ENCODE assay signal across 16 cellular contexts in genomic region chr6:48979806-48980205, GRCh38.
A peak's percentile ranks its signal among the peaks of the same experiment; 100 is the strongest.
DNase-seq lines count a peak whose midpoint lies in the region; ATAC-seq and TF ChIP-seq lines count a peak whose summit lies in the region.
"Had no signal": no experiment of that assay in that cellular context is flagged by ENCODE, and none has a peak within 500 bp of the region (broad histone marks: within the 10 kb centered on the region; RNA-seq: fewer than 3 reads in every experiment).

No MANE protein-coding gene starts in this region.

- H2BK15ac ChIP-seq in IMR-90 (ENCODE audit: low read depth, low read length) (no peak overlapping the region), mesendoderm (replicated peaks; ENCODE audit: low read depth) (no peak overlapping the region)

- H2AK5ac ChIP-seq in IMR-90 (ENCODE audit: low read depth, low read length) = no peak overlapping the region
- H2AK5ac ChIP-seq in mesendoderm (ENCODE audit: low read length) = no peak overlapping the region
- H2AK5ac ChIP-seq in trophoblast cell (ENCODE audit: low read length) = no peak overlapping the region

- H2BK5ac ChIP-seq in IMR-90 (ENCODE audit: low read depth, low read length, poor library complexity, severe bottlenecking) = no peak overlapping the region
- no peak overlapping the region for H2BK5ac ChIP-seq in mesendoderm (ENCODE audit: low read length)
- no peak overlapping the region for H2BK5ac ChIP-seq in trophoblast cell (ENCODE audit: low read depth, low read length, poor library complexity)

- H3K14ac ChIP-seq in IMR-90 (replicated peaks; ENCODE audit: low read depth, low read length) (no peak overlapping the region), trophoblast cell (ENCODE audit: low read length) (no peak overlapping the region)

- no peak overlapping the region for H2AK9ac ChIP-seq in IMR-90 (replicated peaks; ENCODE audit: low read depth, low read length, poor library complexity)

- H3K27me3 ChIP-seq in IMR-90 (ENCODE audit: control insufficient read depth, insufficient read depth, low read length) (no peaks in the 10 kb centered on the region), mesendoderm (ENCODE audit: insufficient read depth, low read length, poor library complexity) (no peaks in the 10 kb centered on the region), trophoblast cell (ENCODE audit: insufficient read depth, low read length) (no peaks in the 10 kb centered on the region)
- H3K27me3 ChIP-seq: BE2C, BLaER1 had no signal

- TF ChIP-seq RAD21 in IMR-90 (IDR thresholded peaks at IDR 0.05; ENCODE audit: low read length) = no peak

- H3K27ac ChIP-seq in IMR-90 (ENCODE audit: insufficient read depth, low read length) (no peak overlapping the region), mesendoderm (ENCODE audit: low read depth, low read length) (no peak overlapping the region), trophoblast cell (ENCODE audit: low read depth, low read length) (no peak overlapping the region)
- H3K27ac ChIP-seq: 22Rv1, A549, BLaER1 had no signal

- H2AFZ ChIP-seq in IMR-90 (replicated peaks; ENCODE audit: low read length, poor library complexity) (no peak overlapping the region), trophoblast cell (ENCODE audit: insufficient read depth, low read length, poor library complexity) (peak overlapping the region; percentile 10)

- H3K9ac ChIP-seq in IMR-90 (ENCODE audit: low read depth, low read length) (no peak overlapping the region), mesendoderm (ENCODE audit: low read length) (no peak overlapping the region), trophoblast cell (ENCODE audit: low read length) (no peak overlapping the region)
- H3K9ac ChIP-seq: BLaER1 had no signal

- H2BK12ac ChIP-seq in trophoblast cell (ENCODE audit: low read length) = no peak overlapping the region

- 0 out of 2 replicates have a peak overlapping the region, but pooled peaks have one; percentile 9 for H2BK20ac ChIP-seq in IMR-90 (ENCODE audit: low read depth, low read length)

- dilution Hi-C loops in IMR-90 (cut with HindIII; ENCODE audit: low sequenced_read_pairs, unreplicated experiment) = no loop called here

- 100% methylated on average over 1 of the region's 2 CpGs; no CpG with 5 or more reads in 1 of the 2 experiments for WGBS in IMR-90 (ENCODE audit: extremely low coverage in 2 of 2, insufficient read length in 1 of 2), 2 experiments
- WGBS in mesendoderm (ENCODE audit: extremely low coverage, insufficient coverage, low lambda C conversion rate) = no CpG with 5 or more reads among the region's 2 CpGs
- WGBS in trophoblast cell (ENCODE audit: extremely low coverage, insufficient coverage, insufficient read length) = no CpG with 5 or more reads among the region's 2 CpGs

- H3K9me3 ChIP-seq in IMR-90 (ENCODE audit: control insufficient read depth, insufficient read depth, low read length) (no peaks in the 10 kb centered on the region), trophoblast cell (ENCODE audit: insufficient read depth, low read depth, low read length) (peaks cover 5% of the 10 kb centered on the region)
- H3K9me3 ChIP-seq: A549, BE2C, Caco-2 had no signal

- H3K4me2 ChIP-seq in IMR-90 (ENCODE audit: low read depth, low read length) (no peak overlapping the region), mesendoderm (ENCODE audit: low read length) (no peak overlapping the region), trophoblast cell (ENCODE audit: low read length) (no peak overlapping the region)
- H3K4me2 ChIP-seq: A549, BLaER1 had no signal

- H3K9me1 ChIP-seq in IMR-90 (ENCODE audit: insufficient read depth, low read length) = no peaks in the 10 kb centered on the region

- H4K20me1 ChIP-seq in IMR-90 (ENCODE audit: insufficient read depth, low read length) = no peaks in the 10 kb centered on the region
- H4K20me1 ChIP-seq: BLaER1 had no signal

- H4K91ac ChIP-seq in IMR-90 (ENCODE audit: insufficient read depth, low read depth, low read length) (no peak overlapping the region), trophoblast cell (ENCODE audit: low read depth, low read length) (no peak overlapping the region)

- no peak for TF ChIP-seq CTCF in IMR-90 (conservative IDR thresholded peaks at IDR 0.05; ENCODE audit: low read depth, low read length)

- in situ Hi-C loops in IMR-90 (cut with MboI; ENCODE audit: low sequenced_read_pairs) = no loop called here

- no peak for ATAC-seq in IMR-90 (ENCODE audit: low read depth)
- ATAC-seq: A549 had no signal

- H3K4me3 ChIP-seq in IMR-90 (ENCODE audit: insufficient read depth, low read depth, low read length) = no peak overlapping the region
- H3K4me3 ChIP-seq in mesendoderm (ENCODE audit: low read length) = no peak overlapping the region
- no peak overlapping the region for H3K4me3 ChIP-seq in trophoblast cell (ENCODE audit: low read depth, low read length)
- H3K4me3 ChIP-seq: A549, BLaER1 had no signal

- H3K4ac ChIP-seq in IMR-90 (ENCODE audit: low read depth, low read length) = no peak overlapping the region
- H3K4ac ChIP-seq in mesendoderm (ENCODE audit: low read depth, low read length) = no peak overlapping the region
- H3K4ac ChIP-seq in trophoblast cell (ENCODE audit: low read depth, low read length) = no peak overlapping the region

- H4K5ac ChIP-seq in IMR-90 (ENCODE audit: low read depth, low read length) (no peak overlapping the region), mesendoderm (ENCODE audit: low read length) (no peak overlapping the region)

- TF ChIP-seq POLR2A in IMR-90 (IDR thresholded peaks at IDR 0.05; ENCODE audit: low read depth, low read length) = no peak

- H3K36me3 ChIP-seq in IMR-90 (ENCODE audit: control insufficient read depth, insufficient read depth, low read length) (no peaks in the 10 kb centered on the region), mesendoderm (ENCODE audit: control insufficient read depth, insufficient read depth, low read length) (no peaks in the 10 kb centered on the region), trophoblast cell (ENCODE audit: control insufficient read depth in 1 of 2, insufficient read depth in 2 of 2, low read length in 2 of 2) (no peaks in the 10 kb centered on the region)
- H3K36me3 ChIP-seq: BE2C, BLaER1 had no signal

- H3K56ac ChIP-seq in IMR-90 (ENCODE audit: extremely low read depth, insufficient read depth, low read length) (no peak overlapping the region), mesendoderm (ENCODE audit: low read length) (no peak overlapping the region)

- H4K8ac ChIP-seq in IMR-90 (ENCODE audit: low read depth in 2 of 2, low read length in 2 of 2) = no peak overlapping the region
- H4K8ac ChIP-seq in mesendoderm (ENCODE audit: low read depth, low read length) = no peak overlapping the region
- no peak overlapping the region for H4K8ac ChIP-seq in trophoblast cell (ENCODE audit: low read depth, low read length)

- H3K23ac ChIP-seq in IMR-90 (ENCODE audit: low read depth, low read length) = no peak overlapping the region
- H3K23ac ChIP-seq in mesendoderm (ENCODE audit: low read length) = no peak overlapping the region
- no peak overlapping the region for H3K23ac ChIP-seq in trophoblast cell (ENCODE audit: low read length)

- CTCF ChIA-PET in IMR-90 (lab: Yijun Ruan, JAX) = no interaction called here

- H3K4me1 ChIP-seq in IMR-90 (ENCODE audit: control insufficient read depth, insufficient read depth, low read length) (peaks cover 1% of the 10 kb centered on the region; the same call in 1 of the 2 replicates), mesendoderm (ENCODE audit: control insufficient read depth, low read depth, low read length) (no peaks in the 10 kb centered on the region), trophoblast cell (ENCODE audit: control insufficient read depth in 1 of 2, insufficient read depth in 2 of 2, low read length in 2 of 2) (no peaks in the 10 kb centered on the region)
- H3K4me1 ChIP-seq: A549, BE2C, BLaER1, Caco-2 had no signal

- H3K18ac ChIP-seq in IMR-90 (ENCODE audit: low read depth, low read length) (no peak overlapping the region), mesendoderm (ENCODE audit: low read length) (no peak overlapping the region), trophoblast cell (ENCODE audit: low read length) (no peak overlapping the region)

- no peaks in the 10 kb centered on the region for H3K79me2 ChIP-seq in mesendoderm (ENCODE audit: control insufficient read depth, insufficient read depth, low read length)
- no peaks in the 10 kb centered on the region for H3K79me2 ChIP-seq in trophoblast cell (ENCODE audit: control insufficient read depth, insufficient read depth, low read length, poor library complexity)

- H4K12ac ChIP-seq in trophoblast cell (ENCODE audit: low read depth, low read length) = no peak overlapping the region

- H2BK120ac ChIP-seq in IMR-90 (ENCODE audit: low read depth, low read length) = 0 out of 2 replicates have a peak overlapping the region, but pooled peaks have one; percentile 28
- H2BK120ac ChIP-seq in mesendoderm (ENCODE audit: low read depth, low read length) = no peak overlapping the region
- no peak overlapping the region for H2BK120ac ChIP-seq in trophoblast cell (ENCODE audit: insufficient read depth, low read length, poor library complexity)

- H3K79me1 ChIP-seq in IMR-90 (ENCODE audit: low read depth in 1 of 2, low read length in 2 of 2) (no peaks in the 10 kb centered on the region), mesendoderm (ENCODE audit: low read length) (no peaks in the 10 kb centered on the region), trophoblast cell (ENCODE audit: low read length) (no peaks in the 10 kb centered on the region)

- BruUV-seq in IMR-90 (replicated peaks; lab: Mats Ljungman, UMichigan) = no TSS peak

- POLR2A ChIA-PET in IMR-90 (lab: Charles Lee; ENCODE audit: unreplicated experiment) = no interaction called here

- intact Hi-C loops in IMR-90 (cut with micrococcal nuclease) = loop anchor here (5.0 kb wide), 1 partner anchor 153 kb away; no protein-coding TSS in a partner anchor

- DNase-seq in IMR-90 (no peak), mesendoderm (peak; percentile 32), trophoblast cell (no peak), RPMI8226 (no peak), NCI-H1436 (lab: John Stamatoyannopoulos, UW) (no peak)
- DNase-seq: BE2C; C1 segment of cervical spinal cord; Caco-2; Calu3; CD4-positive, alpha-beta memory T cell; CD4-positive, CD25-positive, alpha-beta regulatory T cell; DMS79 treated with DMSO at 0.1 percent for 48 hours; GF-D8 had no signal

TF ChIP-seq in IMR-90, 13 proteins besides CTCF, POLR2A, EP300 and RAD21 (continues in another document):
- TF ChIP-seq FOS (IDR thresholded peaks at IDR 0.05; ENCODE audit: low read depth, low read length) (no peak), MAZ (IDR thresholded peaks at IDR 0.05; ENCODE audit: borderline replicate concordance, low read depth, low read length) (no peak), RCOR1 (IDR thresholded peaks at IDR 0.05; ENCODE audit: insufficient replicate concordance, low read length) (no peak), MXI1 (IDR thresholded peaks at IDR 0.05; ENCODE audit: borderline replicate concordance, low read depth, low read length) (no peak), SMC3 (IDR thresholded peaks at IDR 0.05; ENCODE audit: low read depth, low read length) (no peak), CHD1 (IDR thresholded peaks at IDR 0.05; ENCODE audit: low read depth, low read length) (no peak), NFE2L2 (IDR thresholded peaks at IDR 0.05; ENCODE audit: low read depth, low read length) (no peak), CEBPB (IDR thresholded peaks at IDR 0.05; ENCODE audit: low read depth, low read length) (no peak), BHLHE40 (IDR thresholded peaks at IDR 0.05; ENCODE audit: low read depth, low read length) (no peak), RFX5 (IDR thresholded peaks at IDR 0.05; ENCODE audit: low read depth, low read length) (no peak)
